In the genomic region with DNA sequence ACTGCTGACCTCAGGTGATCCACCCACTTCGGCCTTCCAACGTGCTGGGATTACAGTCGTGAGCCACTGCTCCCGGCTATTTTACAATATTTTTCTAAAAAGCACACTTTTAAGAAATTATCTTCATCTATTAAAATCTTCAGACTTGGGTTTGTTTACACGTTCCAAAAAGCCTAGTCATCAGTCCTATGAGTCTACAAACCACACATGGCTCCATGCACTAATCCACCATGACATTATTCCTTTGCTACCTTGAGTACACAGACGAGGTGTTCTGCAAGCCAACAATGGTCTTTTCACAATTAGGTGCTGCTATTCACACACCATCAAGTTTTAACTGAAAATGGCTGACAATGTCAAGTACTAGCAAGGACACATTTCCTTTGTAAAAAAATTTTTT, we compare ENCODE assay signal across 17 cellular contexts.
"Had no signal": no experiment of that assay in that cellular context is flagged by ENCODE, and none has a peak within 500 bp of the region (broad histone marks: within the 10 kb centered on the region; RNA-seq: fewer than 3 reads in every experiment).

No MANE protein-coding gene starts in this region.

- H3K4me1 ChIP-seq: prostate gland, sigmoid colon had no signal

- DNase-seq: activated CD4-positive, alpha-beta T cell treated with anti-CD3 and anti-CD28 coated beads, Interleukin-2, amount 50 U/mL, for 4 hours; activated CD4-positive, CD25-positive, alpha-beta regulatory T cell treated with anti-CD3 and anti-CD28 coated beads, Interleukin-2, amount 50 U/mL, for 72 hours; activated effector memory CD4-positive, alpha-beta T cell treated with Interleukin-2 at 50 U/mL for 16 hours; activated T-cell treated with anti-CD3 and anti-CD28 coated beads, Interleukin-2, amount 50 U/mL, for 1 hour; kidney; left ventricle myocardium superior; mesendoderm; occipital lobe; sigmoid colon; stimulated activated CD4-positive, alpha-beta T cell treated with anti-CD3 and anti-CD28 coated beads, Interleukin-12 subunit alpha, Interleukin-12 subunit beta, amount 100 ng/mL, for 4 hours; stimulated activated naive CD4-positive, alpha-beta T cell treated with Interleukin-2 at 50 U/mL for 16 hours had no signal

- FAIRE-seq: bronchial epithelial cell, colon, endothelial cell of umbilical vein, kidney had no signal

- H3K36me3 Mint-ChIP-seq: activated naive CD4-positive, alpha-beta T cell treated with anti-CD3 and anti-CD28 coated beads, Interleukin-2, amount 50 U/mL, for 72 hours had no signal

- H3K27ac ChIP-seq: prostate gland, sigmoid colon had no signal

- H3K4me3 ChIP-seq: prostate gland, sigmoid colon had no signal

- H3K36me3 ChIP-seq: prostate gland, sigmoid colon had no signal

- H3K27me3 ChIP-seq: sigmoid colon had no signal

- H3K9me3 ChIP-seq: prostate gland had no signal

- H3K4me3 Mint-ChIP-seq: nephron had no signal

- H3K4me1 Mint-ChIP-seq: nephron had no signal

- H3K9me3 Mint-ChIP-seq: activated naive CD4-positive, alpha-beta T cell treated with anti-CD3 and anti-CD28 coated beads, Interleukin-2, amount 50 U/mL, for 72 hours had no signal

- H3K27ac Mint-ChIP-seq: activated naive CD4-positive, alpha-beta T cell treated with anti-CD3 and anti-CD28 coated beads, Interleukin-2, amount 50 U/mL, for 72 hours; nephron had no signal

- ATAC-seq: left ventricle myocardium superior had no signal
